20 cellular contexts compared by ENCODE assay signal in genomic region chr1:241881444-241881843, GRCh38. TPM values are rescaled to one million over a fixed set of nuclear protein-coding genes. Genes with fewer than 3 reads are reported as not detected.
A peak's percentile ranks its signal among the peaks of the same experiment; 100 is the strongest.
DNase-seq lines count a peak whose midpoint lies in the region; ATAC-seq, FAIRE-seq and TF ChIP-seq lines count a peak whose summit lies in the region.
"Had no signal": no experiment of that assay in that cellular context is flagged by ENCODE, and none has a peak within 500 bp of the region (broad histone marks: within the 10 kb centered on the region; RNA-seq: fewer than 3 reads in every experiment).

No MANE protein-coding gene starts in this region.

- no peaks in the 10 kb centered on the region for H3K27me3 Mint-ChIP-seq in MCF 10A (ENCODE audit: insufficient read depth, unreplicated experiment)
- H3K27me3 Mint-ChIP-seq: CD4-positive, alpha-beta memory T cell had no signal

- DNase-seq in MCF 10A (ENCODE audit: unreplicated experiment), result no peak
- DNase-seq in mammary epithelial cell, result no peak
- no peak for DNase-seq in GM23248
- DNase-seq in K562 (ENCODE audit: extremely low read depth in 1 of 4, low spot score in 3 of 4), result no peak
- DNase-seq in left ventricle myocardium inferior, result no peak
- DNase-seq in activated naive CD4-positive, alpha-beta T cell treated with Interleukin-2 at 50 U/mL for 16 hours, result no peak
- DNase-seq in stimulated activated CD4-positive, alpha-beta T cell treated with anti-CD3 and anti-CD28 coated beads, Interleukin-15, amount 100 ng/mL, for 24 hours, result no peak
- DNase-seq: 8988T; C1 segment of cervical spinal cord; Calu3; CD4-positive, alpha-beta memory T cell; COR-L47; DMS53; DMS79 treated with DMSO at 0.1 percent for 48 hours; GF-D8; H9; HFFc6 had no signal

- no peak for TF ChIP-seq RAD21 in K562 (CRISPR knock-in tag; conservative IDR thresholded peaks at IDR 0.05 in 1 of 2, IDR thresholded peaks at IDR 0.05 in 1 of 2)

- no peak for ATAC-seq in K562
- ATAC-seq: HCT116 had no signal

- TF ChIP-seq CTCF in MCF 10A (IDR thresholded peaks at IDR 0.05; ENCODE audit: unreplicated experiment), result no peak
- TF ChIP-seq CTCF in mammary epithelial cell (conservative IDR thresholded peaks at IDR 0.05 in 1 of 2, IDR thresholded peaks at IDR 0.05 in 1 of 2; ENCODE audit: extremely low read depth in 1 of 2, insufficient read depth in 1 of 2, low read depth in 1 of 2, low read length in 2 of 2), result no peak
- no peak for TF ChIP-seq CTCF in K562 (IDR thresholded peaks at IDR 0.05 in 2 of 3, conservative IDR thresholded peaks at IDR 0.05 in 1 of 3; ENCODE audit: insufficient read depth in 2 of 3, low read depth in 1 of 3, low read length in 3 of 3)
- no peak for TF ChIP-seq CTCF in left ventricle myocardium inferior (IDR thresholded peaks at IDR 0.05; ENCODE audit: borderline replicate concordance)

- H2AFZ ChIP-seq in mammary epithelial cell (ENCODE audit: low read depth, low read length) (no peak overlapping the region), GM23248 (peak overlapping the region; percentile 80; the same call in 1 of the 2 replicates), K562 (ENCODE audit: low read depth, low read length) (no peak overlapping the region)

- peak overlapping the region; percentile 29 for H3K27ac Mint-ChIP-seq in MCF 10A (ENCODE audit: low read depth, unreplicated experiment)
- H3K27ac Mint-ChIP-seq: H9, HFFc6 had no signal

- H3K79me2 ChIP-seq in mammary epithelial cell (ENCODE audit: insufficient read depth, low read length) (no peaks in the 10 kb centered on the region), GM23248 (ENCODE audit: insufficient read depth) (no peaks in the 10 kb centered on the region), K562 (ENCODE audit: control insufficient read depth, insufficient read depth, low read length) (peaks cover 20% of the 10 kb centered on the region)

- H3K9me1 ChIP-seq in K562 (ENCODE audit: control insufficient read depth, insufficient read depth, low read length), result no peaks in the 10 kb centered on the region

- no peaks in the 10 kb centered on the region for H3F3A ChIP-seq in GM23248 (ENCODE audit: insufficient read depth)

- dilution Hi-C loops in mammary epithelial cell (cut with HindIII; ENCODE audit: low sequenced_read_pairs), result no loop called here

- no peaks in the 10 kb centered on the region for H3K4me1 Mint-ChIP-seq in MCF 10A (ENCODE audit: insufficient read depth, unreplicated experiment)
- H3K4me1 Mint-ChIP-seq: CD4-positive, alpha-beta memory T cell; H9 had no signal

- CTCF ChIA-PET in MCF 10A (lab: Yijun Ruan, JAX), result interaction anchor here (0.7 to 1.0 kb wide), 4 partner anchors 10 to 1895 kb away, joined by 3 to 4 read pairs (median 3); no protein-coding TSS in a partner anchor
- CTCF ChIA-PET in mammary epithelial cell (lab: Charles Lee; ENCODE audit: low non-redundant PET), result no interaction called here
- CTCF ChIA-PET in K562 (lab: Yijun Ruan, JAX; ENCODE audit: low intra/inter-chr PET ratio), result no interaction called here

- no peak overlapping the region for H3K27ac ChIP-seq in mammary epithelial cell (ENCODE audit: insufficient read depth, low read depth, low read length)
- H3K27ac ChIP-seq in GM23248, result no peak overlapping the region
- no peak overlapping the region for H3K27ac ChIP-seq in K562 (ENCODE audit: extremely low read depth, low read depth, low read length)
- H3K27ac ChIP-seq in left ventricle myocardium inferior (replicated peaks), result no peak overlapping the region

- H3K27me3 ChIP-seq in mammary epithelial cell (ENCODE audit: insufficient read depth, low read length) (no peaks in the 10 kb centered on the region), GM23248 (replicated peaks; ENCODE audit: insufficient read depth) (no peaks in the 10 kb centered on the region), K562 (ENCODE audit: control insufficient read depth in 2 of 2, insufficient read depth in 2 of 2, low read length in 2 of 2) (no peaks in the 10 kb centered on the region), left ventricle myocardium inferior (ENCODE audit: low read depth) (no peaks in the 10 kb centered on the region)

- H3K36me3 ChIP-seq in mammary epithelial cell (ENCODE audit: insufficient read depth, low read length) (peaks cover 5% of the 10 kb centered on the region), GM23248 (ENCODE audit: low read depth) (no peaks in the 10 kb centered on the region), K562 (ENCODE audit: control insufficient read depth, insufficient read depth, low read length) (peaks cover 86% of the 10 kb centered on the region), left ventricle myocardium inferior (no peaks in the 10 kb centered on the region)

- intact Hi-C loops in MCF 10A (cut with micrococcal nuclease), result no loop called here
- intact Hi-C loops in mammary epithelial cell (cut with micrococcal nuclease), result no loop called here
- intact Hi-C loops in K562 (cut with micrococcal nuclease), result no loop called here
- intact Hi-C loops in left ventricle myocardium inferior (cut with micrococcal nuclease), result no loop called here

- BruUV-seq in MCF 10A (replicated peaks; lab: Mats Ljungman, UMichigan) (no TSS peak), mammary epithelial cell (replicated peaks; lab: Mats Ljungman, UMichigan) (no TSS peak), K562 (replicated peaks; lab: Mats Ljungman, UMichigan) (no TSS peak)

- TF ChIP-seq POLR2A in K562 (conservative IDR thresholded peaks at IDR 0.05), result no peak

- POLR2A ChIA-PET in MCF 10A (lab: Yijun Ruan, JAX), result interaction anchor here (0.6 to 0.8 kb wide), 2 partner anchors 10 to 266 kb away, joined by 3 read pairs; no protein-coding TSS in a partner anchor
- POLR2A ChIA-PET in K562 (lab: Yijun Ruan, JAX), result interaction anchor here (1.4 kb wide), 1 partner anchor 10 kb away, joined by 3 read pairs; no protein-coding TSS in a partner anchor

- in situ Hi-C loops in mammary epithelial cell (cut with MboI; ENCODE audit: low sequenced_read_pairs in 2 of 2) (no loop called here), GM23248 (cut with MboI) (no loop called here), K562 (cut with MboI) (loop anchor here (25.0 kb wide), 1 partner anchor 581 kb away; no protein-coding TSS in a partner anchor)

- TF ChIP-seq EP300 in K562 (IDR thresholded peaks at IDR 0.05; ENCODE audit: low read length), result no peak

- H3K4me3 ChIP-seq in mammary epithelial cell (replicated peaks in 1 of 3; ENCODE audit: insufficient read depth in 1 of 3, low read depth in 2 of 3, low read length in 3 of 3) (no peak overlapping the region), GM23248 (no peak overlapping the region), K562 (no peak overlapping the region), left ventricle myocardium inferior (no peak overlapping the region)

- H3K9me3 ChIP-seq in mammary epithelial cell (replicated peaks; ENCODE audit: insufficient read depth, low read length) (no peaks in the 10 kb centered on the region), GM23248 (ENCODE audit: low read depth) (no peaks in the 10 kb centered on the region), K562 (replicated peaks; ENCODE audit: control insufficient read depth, insufficient read depth, low read depth, low read length) (no peaks in the 10 kb centered on the region), left ventricle myocardium inferior (replicated peaks) (no peaks in the 10 kb centered on the region)

- H3K9me3 Mint-ChIP-seq in MCF 10A (ENCODE audit: unreplicated experiment), result no peaks in the 10 kb centered on the region
- H3K9me3 Mint-ChIP-seq: H9, HFFc6 had no signal

- H4K20me1 ChIP-seq in mammary epithelial cell (ENCODE audit: insufficient read depth, low read length) (no peaks in the 10 kb centered on the region), GM23248 (ENCODE audit: insufficient read depth) (no peaks in the 10 kb centered on the region), K562 (replicated peaks; ENCODE audit: control insufficient read depth, insufficient read depth, low read length) (no peaks in the 10 kb centered on the region)

- no peak for FAIRE-seq in K562 (lab: Jason Lieb, UNC)
- FAIRE-seq: GM12891, GM18507 had no signal

- 91% methylated on average over 6 of the region's 6 CpGs for WGBS in mammary epithelial cell (ENCODE audit: low coverage, missing lambda C conversion rate)
- WGBS in GM23248 (ENCODE audit: low coverage in 1 of 2, low lambda C conversion rate in 2 of 2, missing lambda C conversion rate in 2 of 2), 2 experiments, result 93 to 95% methylated on average over 6 of the region's 6 CpGs
- WGBS in K562 (ENCODE audit: insufficient coverage, low coverage, missing lambda C conversion rate), result 84% methylated on average over 6 of the region's 6 CpGs

- H3K4me1 ChIP-seq in mammary epithelial cell (ENCODE audit: insufficient read depth, low read length), result no peaks in the 10 kb centered on the region
- peaks cover 6% of the 10 kb centered on the region; the same call in 1 of the 2 replicates for H3K4me1 ChIP-seq in GM23248 (ENCODE audit: insufficient read depth)
- no peaks in the 10 kb centered on the region for H3K4me1 ChIP-seq in K562 (replicated peaks in 1 of 2; ENCODE audit: control insufficient read depth in 2 of 2, insufficient read depth in 2 of 2, low read length in 2 of 2)
- H3K4me1 ChIP-seq in left ventricle myocardium inferior, result no peaks in the 10 kb centered on the region

- H3K4me2 ChIP-seq in mammary epithelial cell (ENCODE audit: insufficient read depth, low read depth, low read length), result no peak overlapping the region
- H3K4me2 ChIP-seq in GM23248 (ENCODE audit: unreplicated experiment), result no peak overlapping the region
- H3K4me2 ChIP-seq in K562 (ENCODE audit: insufficient read depth, low read length), result no peak overlapping the region

- no peak overlapping the region for H3K4me3 Mint-ChIP-seq in MCF 10A (ENCODE audit: unreplicated experiment)
- H3K4me3 Mint-ChIP-seq: CD4-positive, alpha-beta memory T cell; H9; HFFc6 had no signal

- H3K36me3 Mint-ChIP-seq in MCF 10A (ENCODE audit: insufficient read depth, unreplicated experiment), result peaks cover 15% of the 10 kb centered on the region
- H3K36me3 Mint-ChIP-seq: CD4-positive, alpha-beta memory T cell had no signal

- H3K9ac ChIP-seq in mammary epithelial cell (ENCODE audit: insufficient read depth, low read length) (no peak overlapping the region), GM23248 (no peak overlapping the region), K562 (ENCODE audit: insufficient read depth in 1 of 2, low read depth in 2 of 2, low read length in 2 of 2) (no peak overlapping the region)

- H3K9me2 ChIP-seq in GM23248 (ENCODE audit: insufficient read depth), result no peaks in the 10 kb centered on the region

RNA-seq across cellular contexts. Expression of gene EXO1, which starts 33.4 kb away (rescaled TPM):
- total RNA-seq in MCF 10A (2022) (7.3 and 17.5 TPM in 2 replicates), mammary epithelial cell (10 to 100 TPM in 1 of 2 donors, 1 to 10 TPM in 1; 3.3 to 21.4 TPM), K562 (2014; rRNA removed) (79.6 and 95.1 TPM in 2 replicates), K562 (2014; rRNA removed; fragmentation: Illumina TruSeq; extraction: Trizol) (125 and 135 TPM in 2 replicates), K562 (2015; rRNA removed; fragmentation: Illumina TruSeq; extraction: Trizol) (101 and 108 TPM in 2 replicates), K562 (2021) (101 and 107 TPM in 2 replicates), left ventricle myocardium inferior (0.44 TPM)
- polyA plus RNA-seq in mammary epithelial cell (11.0 TPM), GM23248 (2016; fragmentation: Nextera tagmentation; extraction: Ambion mirVana) (6.2 and 6.3 TPM in 2 replicates), K562 (2011; rRNA removed) (54.6 and 65.9 TPM in 2 replicates), K562 (2014; fragmentation: Illumina TruSeq; extraction: Trizol) (105 and 116 TPM in 2 replicates), K562 (2014; fragmentation: Nextera tagmentation; extraction: Ambion mirVana) (10 to 100 TPM; 36.0 to 83.9 TPM), K562 (2014; rRNA removed) (69.5 and 71.9 TPM in 2 replicates)
- polyA minus RNA-seq in mammary epithelial cell, result 32.2 TPM
- 6.2 and 14.2 TPM in 2 replicates for total RNA-seq in GM23248 (2014; rRNA removed; shearing (Covaris generic))
- 64.7 and 140 TPM in 2 replicates for total RNA-seq in K562 (2011; cell fraction: chromatin; rRNA removed; ENCODE audit: low replicate concordance)
- total RNA-seq in K562 (2011; cell fraction: nucleolus; rRNA removed), result 34.7 and 43.2 TPM in 2 replicates
- 35.2 and 47.5 TPM in 2 replicates for total RNA-seq in K562 (2011; cell fraction: nucleoplasm; rRNA removed)
- 17.0 and 30.4 TPM in 2 replicates for polyA plus RNA-seq in K562 (2011; cell fraction: cytosol; rRNA removed)
- polyA plus RNA-seq in K562 (2011; cell fraction: nucleus; rRNA removed), result 31.9 and 42.5 TPM in 2 replicates
- 36.8 and 61.1 TPM in 2 replicates for polyA plus RNA-seq in K562 (2012)
- polyA minus RNA-seq in K562 (2011; rRNA and poly(A)+ RNA removed), result 154 and 157 TPM in 2 replicates
- polyA minus RNA-seq in K562 (2011; cell fraction: cytosol; rRNA and poly(A)+ RNA removed), result 48.3 and 58.5 TPM in 2 replicates
- 39.0 and 66.5 TPM in 2 replicates for polyA minus RNA-seq in K562 (2011; cell fraction: nucleus; rRNA and poly(A)+ RNA removed)
- polyA plus RNA-seq: CD4-positive, alpha-beta memory T cell had no signal
